22 cellular contexts compared by ENCODE assay signal in the genomic region with DNA sequence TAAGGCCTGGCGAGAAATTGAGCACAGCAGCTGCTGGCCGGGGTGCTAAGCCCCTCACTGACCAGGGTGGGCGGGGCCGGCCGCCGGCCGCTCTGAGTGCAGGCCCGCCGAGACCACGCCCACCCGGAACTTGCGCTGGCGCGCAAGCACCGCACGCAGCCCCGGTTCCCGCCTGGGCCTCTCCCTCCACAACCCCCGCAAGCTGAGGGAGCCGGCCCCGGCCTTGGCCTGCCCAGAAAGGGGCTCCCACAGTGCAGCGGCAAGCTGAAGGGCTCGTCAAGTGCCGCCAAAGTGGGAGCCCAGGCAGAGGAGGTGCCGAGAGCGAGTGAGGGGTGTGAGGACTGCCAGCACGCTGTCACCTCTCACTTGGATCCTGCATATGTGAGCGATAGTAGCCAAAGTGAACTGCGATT.
DNase-seq lines count a peak whose midpoint lies in the region; ATAC-seq and TF ChIP-seq lines count a peak whose summit lies in the region.
"Had no signal": no experiment of that assay in that cellular context is flagged by ENCODE, and none has a peak within 500 bp of the region (broad histone marks: within the 10 kb centered on the region; RNA-seq: fewer than 3 reads in every experiment).

No MANE protein-coding gene starts in this region.

- intact Hi-C loops in natural killer cell (cut with micrococcal nuclease) = no loop called here

- H3K36me3 ChIP-seq in ES-I3 (ENCODE audit: insufficient read depth, low read length) = no peaks in the 10 kb centered on the region
- no peaks in the 10 kb centered on the region for H3K36me3 ChIP-seq in MG63
- H3K36me3 ChIP-seq: SJCRH30, vagina had no signal

- H3K4me1 ChIP-seq in ES-I3 (ENCODE audit: insufficient read depth, low read length) = no peaks in the 10 kb centered on the region
- H3K4me1 ChIP-seq: SJCRH30 had no signal

- no peaks in the 10 kb centered on the region for H3K27me3 ChIP-seq in MG63
- H3K27me3 ChIP-seq: SJCRH30, vagina had no signal

- H3K9me3 ChIP-seq in ES-I3 (ENCODE audit: control insufficient read depth, insufficient read depth, low read length) (no peaks in the 10 kb centered on the region; the same call in 1 of the 2 replicates), MG63 (no peaks in the 10 kb centered on the region)
- H3K9me3 ChIP-seq: Caco-2, SJCRH30, vagina had no signal

- H3K4me3 ChIP-seq in MG63 = no peak overlapping the region
- H3K4me3 ChIP-seq: lung, SJCRH30, vagina had no signal

- no peak overlapping the region for H3K27ac Mint-ChIP-seq in WTC11
- no peak overlapping the region for H3K27ac Mint-ChIP-seq in natural killer cell
- H3K27ac Mint-ChIP-seq: activated T-helper 2 cell treated with anti-CD3 and anti-CD28 coated beads, Interferon-gamma antibody, Interleukin-2, Interleukin-4, amounts not matched to agents 10 μg/mL and 5 μg/mL and 100 μg/mL, durations not matched to agents 14 hours and 24 hours and 36 hours; immature natural killer cell had no signal

- CTCF ChIA-PET in WTC11 (lab: Charles Lee) = no interaction called here

- DNase-seq in DMS114 treated with DMSO at 0.1 percent for 48 hours (lab: John Stamatoyannopoulos, UW; ENCODE audit: unreplicated experiment) (peak; percentile 18), WTC11 (ENCODE audit: low spot score) (peak; percentile 52), natural killer cell (no peak), putamen (ENCODE audit: low spot score) (no peak), MG63 (no peak)
- DNase-seq: AML-193; amniotic stem cell; Caco-2; caudate nucleus; effector memory CD4-positive, alpha-beta T cell; immature natural killer cell; NCI-H146; SJCRH30; small intestine; stimulated activated CD4-positive, alpha-beta T cell treated with anti-CD3 and anti-CD28 coated beads, Interleukin-4, amount 100 ng/mL, for 1 hour; T-helper 2 cell had no signal

- H3K9me3 Mint-ChIP-seq in WTC11 = peaks cover 18% of the 10 kb centered on the region
- H3K9me3 Mint-ChIP-seq in natural killer cell = peaks cover 14 to 15% of the 10 kb centered on the region in 2 donors
- H3K9me3 Mint-ChIP-seq: activated T-helper 2 cell treated with anti-CD3 and anti-CD28 coated beads, Interferon-gamma antibody, Interleukin-2, Interleukin-4, amounts not matched to agents 10 μg/mL and 5 μg/mL and 100 μg/mL, durations not matched to agents 14 hours and 24 hours and 36 hours had no signal

- H3K9ac ChIP-seq in ES-I3 (ENCODE audit: low read depth, low read length) = peak overlapping the region; percentile 52
- H3K9ac ChIP-seq: parathyroid adenoma had no signal

- H3K4me1 Mint-ChIP-seq in WTC11 (peaks cover 18% of the 10 kb centered on the region), natural killer cell (no peaks in the 10 kb centered on the region)
- H3K4me1 Mint-ChIP-seq: immature natural killer cell had no signal

- TF ChIP-seq CTCF in WTC11 (IDR thresholded peaks at IDR 0.05) (no peak), natural killer cell (IDR thresholded peaks at IDR 0.05) (no peak)

- peak; percentile 85 for ATAC-seq in WTC11
- ATAC-seq in natural killer cell = peak in 1 of 3 donors; percentile 30
- no peak for ATAC-seq in GM19452 (IDR thresholded peaks at IDR 0.05; ENCODE audit: unreplicated experiment)

- POLR2A ChIA-PET in WTC11 (lab: Charles Lee) = no interaction called here

- no peak overlapping the region for H3K4me3 Mint-ChIP-seq in WTC11
- H3K4me3 Mint-ChIP-seq in natural killer cell = peak overlapping the region; percentile 10
- H3K4me3 Mint-ChIP-seq: immature natural killer cell had no signal

- H3K27me3 Mint-ChIP-seq in WTC11 (ENCODE audit: low read depth) (0 out of 2 replicates have a peak, but pooled peaks cover 3% of the 10 kb centered on the region), natural killer cell (ENCODE audit: low read depth in 2 of 2) (no peaks in the 10 kb centered on the region)

- peaks cover 10% of the 10 kb centered on the region; the same call in 1 of the 2 replicates for H3K36me3 Mint-ChIP-seq in WTC11
- no peaks in the 10 kb centered on the region for H3K36me3 Mint-ChIP-seq in natural killer cell
- H3K36me3 Mint-ChIP-seq: immature natural killer cell had no signal

TF ChIP-seq in WTC11, 78 proteins besides CTCF, POLR2A, EP300 and RAD21 (continues in another document):
- TF ChIP-seq NR3C1 (CRISPR knock-in tag; conservative IDR thresholded peaks at IDR 0.05; ENCODE audit: low read depth) = no peak
- TF ChIP-seq, protein P1, sequence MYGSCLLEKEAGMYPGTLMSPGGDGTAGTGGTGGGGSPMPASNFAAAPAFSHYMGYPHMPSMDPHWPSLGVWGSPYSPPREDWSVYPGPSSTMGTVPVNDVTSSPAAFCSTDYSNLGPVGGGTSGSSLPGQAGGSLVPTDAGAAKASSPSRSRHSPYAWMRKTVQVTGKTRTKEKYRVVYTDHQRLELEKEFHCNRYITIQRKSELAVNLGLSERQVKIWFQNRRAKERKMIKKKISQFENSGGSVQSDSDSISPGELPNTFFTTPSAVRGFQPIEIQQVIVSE (CRISPR knock-in tag; IDR thresholded peaks at IDR 0.05; ENCODE audit: borderline replicate concordance) = no peak
- TF ChIP-seq, protein P2, sequence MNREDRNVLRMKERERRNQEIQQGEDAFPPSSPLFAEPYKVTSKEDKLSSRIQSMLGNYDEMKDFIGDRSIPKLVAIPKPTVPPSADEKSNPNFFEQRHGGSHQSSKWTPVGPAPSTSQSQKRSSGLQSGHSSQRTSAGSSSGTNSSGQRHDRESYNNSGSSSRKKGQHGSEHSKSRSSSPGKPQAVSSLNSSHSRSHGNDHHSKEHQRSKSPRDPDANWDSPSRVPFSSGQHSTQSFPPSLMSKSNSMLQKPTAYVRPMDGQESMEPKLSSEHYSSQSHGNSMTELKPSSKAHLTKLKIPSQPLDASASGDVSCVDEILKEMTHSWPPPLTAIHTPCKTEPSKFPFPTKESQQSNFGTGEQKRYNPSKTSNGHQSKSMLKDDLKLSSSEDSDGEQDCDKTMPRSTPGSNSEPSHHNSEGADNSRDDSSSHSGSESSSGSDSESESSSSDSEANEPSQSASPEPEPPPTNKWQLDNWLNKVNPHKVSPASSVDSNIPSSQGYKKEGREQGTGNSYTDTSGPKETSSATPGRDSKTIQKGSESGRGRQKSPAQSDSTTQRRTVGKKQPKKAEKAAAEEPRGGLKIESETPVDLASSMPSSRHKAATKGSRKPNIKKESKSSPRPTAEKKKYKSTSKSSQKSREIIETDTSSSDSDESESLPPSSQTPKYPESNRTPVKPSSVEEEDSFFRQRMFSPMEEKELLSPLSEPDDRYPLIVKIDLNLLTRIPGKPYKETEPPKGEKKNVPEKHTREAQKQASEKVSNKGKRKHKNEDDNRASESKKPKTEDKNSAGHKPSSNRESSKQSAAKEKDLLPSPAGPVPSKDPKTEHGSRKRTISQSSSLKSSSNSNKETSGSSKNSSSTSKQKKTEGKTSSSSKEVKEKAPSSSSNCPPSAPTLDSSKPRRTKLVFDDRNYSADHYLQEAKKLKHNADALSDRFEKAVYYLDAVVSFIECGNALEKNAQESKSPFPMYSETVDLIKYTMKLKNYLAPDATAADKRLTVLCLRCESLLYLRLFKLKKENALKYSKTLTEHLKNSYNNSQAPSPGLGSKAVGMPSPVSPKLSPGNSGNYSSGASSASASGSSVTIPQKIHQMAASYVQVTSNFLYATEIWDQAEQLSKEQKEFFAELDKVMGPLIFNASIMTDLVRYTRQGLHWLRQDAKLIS (CRISPR knock-in tag; IDR thresholded peaks at IDR 0.05; ENCODE audit: borderline replicate concordance) = no peak
- TF ChIP-seq ZNF671 (CRISPR knock-in tag; IDR thresholded peaks at IDR 0.05) = no peak
- TF ChIP-seq, protein P3, sequence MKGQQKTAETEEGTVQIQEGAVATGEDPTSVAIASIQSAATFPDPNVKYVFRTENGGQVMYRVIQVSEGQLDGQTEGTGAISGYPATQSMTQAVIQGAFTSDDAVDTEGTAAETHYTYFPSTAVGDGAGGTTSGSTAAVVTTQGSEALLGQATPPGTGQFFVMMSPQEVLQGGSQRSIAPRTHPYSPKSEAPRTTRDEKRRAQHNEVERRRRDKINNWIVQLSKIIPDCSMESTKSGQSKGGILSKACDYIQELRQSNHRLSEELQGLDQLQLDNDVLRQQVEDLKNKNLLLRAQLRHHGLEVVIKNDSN (CRISPR knock-in tag; IDR thresholded peaks at IDR 0.05) = no peak
- TF ChIP-seq TEAD1 (CRISPR knock-in tag; IDR thresholded peaks at IDR 0.05) = no peak
- TF ChIP-seq, protein P4, sequence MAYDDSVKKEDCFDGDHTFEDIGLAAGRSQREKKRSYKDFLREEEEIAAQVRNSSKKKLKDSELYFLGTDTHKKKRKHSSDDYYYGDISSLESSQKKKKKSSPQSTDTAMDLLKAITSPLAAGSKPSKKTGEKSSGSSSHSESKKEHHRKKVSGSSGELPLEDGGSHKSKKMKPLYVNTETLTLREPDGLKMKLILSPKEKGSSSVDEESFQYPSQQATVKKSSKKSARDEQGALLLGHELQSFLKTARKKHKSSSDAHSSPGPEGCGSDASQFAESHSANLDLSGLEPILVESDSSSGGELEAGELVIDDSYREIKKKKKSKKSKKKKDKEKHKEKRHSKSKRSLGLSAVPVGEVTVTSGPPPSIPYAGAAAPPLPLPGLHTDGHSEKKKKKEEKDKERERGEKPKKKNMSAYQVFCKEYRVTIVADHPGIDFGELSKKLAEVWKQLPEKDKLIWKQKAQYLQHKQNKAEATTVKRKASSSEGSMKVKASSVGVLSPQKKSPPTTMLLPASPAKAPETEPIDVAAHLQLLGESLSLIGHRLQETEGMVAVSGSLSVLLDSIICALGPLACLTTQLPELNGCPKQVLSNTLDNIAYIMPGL (CRISPR knock-in tag; IDR thresholded peaks at IDR 0.05) = no peak
- TF ChIP-seq RORB (CRISPR knock-in tag; IDR thresholded peaks at IDR 0.05) = no peak
- TF ChIP-seq ELF4 (CRISPR knock-in tag; IDR thresholded peaks at IDR 0.05; ENCODE audit: low read depth) = no peak

Comparison
In these comparisons a context has a peak if more than half of its experiments do, and no peak if none do; other contexts are left out.
1. DNase-seq: peak in DMS114 treated with DMSO at 0.1 percent for 48 hours (single experiment) and WTC11 (single experiment); none in natural killer cell (single experiment), putamen (single experiment) and MG63 (single experiment).